23 cellular contexts compared by ENCODE assay signal in genomic region chr7:83882551-83882950, GRCh38.
A peak's percentile ranks its signal among the peaks of the same experiment; 100 is the strongest.
DNase-seq lines count a peak whose midpoint lies in the region; ATAC-seq, FAIRE-seq and TF ChIP-seq lines count a peak whose summit lies in the region.
"Had no signal": no experiment of that assay in that cellular context is flagged by ENCODE, and none has a peak within 500 bp of the region (broad histone marks: within the 10 kb centered on the region; RNA-seq: fewer than 3 reads in every experiment).

No MANE protein-coding gene starts in this region.

- H3K9ac ChIP-seq in neural cell (ENCODE audit: low read length) = no peak overlapping the region

- H3K9me2 ChIP-seq in neural cell (ENCODE audit: insufficient read depth, low read length) = no peaks in the 10 kb centered on the region

- H3K79me2 ChIP-seq in neural cell (replicated peaks; ENCODE audit: insufficient read depth, low read length) = no peaks in the 10 kb centered on the region

- H3K4me2 ChIP-seq in neural cell (ENCODE audit: low read length) = peak overlapping the region; percentile 32

- no peak for ATAC-seq in GM19467 (IDR thresholded peaks at IDR 0.05; ENCODE audit: unreplicated experiment)
- ATAC-seq: HCT116, left colon, T-helper 17 cell had no signal

- H3K9me3 ChIP-seq in neural cell (ENCODE audit: low read length) = no peaks in the 10 kb centered on the region
- H3K9me3 ChIP-seq: adrenal gland, tibial artery had no signal

- TF ChIP-seq CTCF in dorsolateral prefrontal cortex (IDR thresholded peaks at IDR 0.05 in 54 of 56, conservative IDR thresholded peaks at IDR 0.05 in 2 of 56; ENCODE audit: low read depth in 1 of 56, partially characterized antibody in 56 of 56) = peak in 1 of 56 donors; percentile 7
- TF ChIP-seq CTCF in neural cell (IDR thresholded peaks at IDR 0.05; ENCODE audit: poor library complexity, severe bottlenecking) = no peak

- peak overlapping the region in 30 of 59 donors; percentile 1 to 51 (median 23) for H3K4me3 ChIP-seq in dorsolateral prefrontal cortex
- H3K4me3 ChIP-seq in neural cell (ENCODE audit: low read length) = no peak overlapping the region
- H3K4me3 ChIP-seq: adrenal gland, cardiac muscle cell, tibial artery had no signal

- H3K27me3 ChIP-seq in dorsolateral prefrontal cortex = no peaks in the 10 kb centered on the region
- H3K27me3 ChIP-seq in neural cell (ENCODE audit: insufficient read depth, low read depth, low read length) = no peaks in the 10 kb centered on the region
- H3K27me3 ChIP-seq: adrenal gland, cardiac muscle cell, tibial artery had no signal

- H3K27ac ChIP-seq in dorsolateral prefrontal cortex (peak overlapping the region in 52 of 59 donors; percentile 1 to 83 (median 60)), neural cell (ENCODE audit: low read length) (no peak overlapping the region)
- H3K27ac ChIP-seq: adrenal gland, cardiac muscle cell, HL-60, tibial artery had no signal

- H3F3A ChIP-seq in neural cell (ENCODE audit: insufficient read depth, low read length, poor library complexity, severe bottlenecking) = no peaks in the 10 kb centered on the region

- no peaks in the 10 kb centered on the region for H3K36me3 ChIP-seq in neural cell (ENCODE audit: insufficient read depth, low read length)
- H3K36me3 ChIP-seq: adrenal gland, cardiac muscle cell, tibial artery had no signal

- no peak for FAIRE-seq in GM19239 (lab: Jason Lieb, UNC)

- TF ChIP-seq RAD21 in neural cell (conservative IDR thresholded peaks at IDR 0.05) = no peak

- no peaks in the 10 kb centered on the region for H4K20me1 ChIP-seq in neural cell (ENCODE audit: insufficient read depth)

- no peak for TF ChIP-seq EP300 in neural cell (conservative IDR thresholded peaks at IDR 0.05; ENCODE audit: poor library complexity, severe bottlenecking)

- no peak overlapping the region for H2AFZ ChIP-seq in neural cell (ENCODE audit: low read depth, low read length)

- DNase-seq in COLO829 (ENCODE audit: low spot score) (peak; percentile 83), NCI-H2081 treated with DMSO at 0.1 percent for 48 hours (lab: John Stamatoyannopoulos, UW) (peak; percentile 10), dorsolateral prefrontal cortex (no peak), nucleus accumbens (lab: John Stamatoyannopoulos, UW) (no peak), GM19239 (ENCODE audit: insufficient read length, low spot score) (no peak)
- DNase-seq in activated naive CD4-positive, alpha-beta T cell (lab: John Stamatoyannopoulos, UW) = no peak
- DNase-seq: activated CD4-positive, alpha-beta T cell treated with anti-CD3 and anti-CD28 coated beads for 1 hour; activated CD8-positive, alpha-beta memory T cell treated with anti-CD3 and anti-CD28 coated beads for 24 hours; activated gamma-delta T cell treated with Interleukin-2 at 50 U/mL for 16 hours; activated T-cell treated with anti-CD3 and anti-CD28 coated beads, Interleukin-2, amount 50 U/mL, for 1 hour; adrenal gland; head of caudate nucleus; left colon; NCI-H2107; NCI-H524; occipital lobe; T-helper 17 cell; tibial artery had no signal

- intact Hi-C loops in dorsolateral prefrontal cortex (cut with DNase I) = no loop called here

TF ChIP-seq in neural cell, 6 proteins besides CTCF, POLR2A, EP300 and RAD21:
- TF ChIP-seq SMC3 (conservative IDR thresholded peaks at IDR 0.05; ENCODE audit: poor library complexity) = no peak
- no peak for TF ChIP-seq EZH2 (IDR thresholded peaks at IDR 0.05; ENCODE audit: borderline replicate concordance, insufficient read depth, low read length, poor library complexity, severe bottlenecking)
- TF ChIP-seq TAF1 (IDR thresholded peaks at IDR 0.05; ENCODE audit: low read depth) = no peak
- TF ChIP-seq POLR2AphosphoS5 (IDR thresholded peaks at IDR 0.05) = no peak
- TF ChIP-seq REST (IDR thresholded peaks at IDR 0.05; ENCODE audit: borderline replicate concordance) = no peak
- TF ChIP-seq MXI1 (conservative IDR thresholded peaks at IDR 0.05; ENCODE audit: poor library complexity, severe bottlenecking) = no peak

Comparison
In these comparisons a context has a peak if more than half of its experiments do, and no peak if none do; other contexts are left out.
1. DNase-seq: peak in COLO829 (single experiment) and NCI-H2081 treated with DMSO at 0.1 percent for 48 hours (single experiment); none in dorsolateral prefrontal cortex (0 of 10), nucleus accumbens (0 of 56), activated naive CD4-positive, alpha-beta T cell (0 of 4) and GM19239 (single experiment).